Comparison of ENCODE assay signal across 16 cellular contexts in genomic region chr4:138092060-138092459, GRCh38.
A peak's percentile ranks its signal among the peaks of the same experiment; 100 is the strongest.
DNase-seq lines count a peak whose midpoint lies in the region; ATAC-seq and TF ChIP-seq lines count a peak whose summit lies in the region.
"Had no signal": no experiment of that assay in that cellular context is flagged by ENCODE, and none has a peak within 500 bp of the region (broad histone marks: within the 10 kb centered on the region; RNA-seq: fewer than 3 reads in every experiment).

No MANE protein-coding gene starts in this region.

- H3K4me3 Mint-ChIP-seq in endodermal cell (no peak overlapping the region), endothelial cell (ENCODE audit: unreplicated experiment) (no peak overlapping the region)
- no peak overlapping the region for H3K4me3 Mint-ChIP-seq in natural killer cell treated with Interleukin-12 subunit alpha and Interleukin-12 subunit beta and Interleukin-15 and Interleukin-18, amount 100 ng/mL, for 72 hours
- H3K4me3 Mint-ChIP-seq: T-helper 1 cell treated with Interleukin-12 subunit alpha and Interleukin-12 subunit beta and Interleukin-4 antibody, amounts not matched to agents 30 μg/mL and 1 μg/mL, for 36 hours had no signal

- no peak for TF ChIP-seq POLR2A in erythroblast (IDR thresholded peaks at IDR 0.05; ENCODE audit: low read length)

- H3K4me2 ChIP-seq in BLaER1 = 0 out of 2 replicates have a peak overlapping the region, but pooled peaks have one; percentile 19

- TF ChIP-seq CTCF in endodermal cell (conservative IDR thresholded peaks at IDR 0.05) = peak; percentile 33
- TF ChIP-seq CTCF in endothelial cell (IDR thresholded peaks at IDR 0.05; ENCODE audit: unreplicated experiment) = no peak

- no peaks in the 10 kb centered on the region for H4K20me1 ChIP-seq in BLaER1

- no peak overlapping the region for H3K9ac ChIP-seq in BLaER1
- H3K9ac ChIP-seq in endodermal cell (ENCODE audit: extremely low read depth, low read length, poor library complexity, severe bottlenecking) = no peak overlapping the region
- H3K9ac ChIP-seq: GM23248 had no signal

- H3K9me3 ChIP-seq in BLaER1 = peaks cover 23% of the 10 kb centered on the region
- H3K9me3 ChIP-seq in endodermal cell (ENCODE audit: control insufficient read depth, low read length) = no peaks in the 10 kb centered on the region
- H3K9me3 ChIP-seq: SJSA1 had no signal

- no peak overlapping the region for H3K4me3 ChIP-seq in BLaER1
- no peak overlapping the region for H3K4me3 ChIP-seq in endodermal cell (ENCODE audit: low read length)
- H3K4me3 ChIP-seq: GM23248, SJSA1 had no signal

- peaks cover 72% of the 10 kb centered on the region for H3K4me1 ChIP-seq in BLaER1
- peaks cover 3% of the 10 kb centered on the region for H3K4me1 ChIP-seq in endodermal cell (ENCODE audit: control insufficient read depth, insufficient read depth, low read length)

- H3K9me3 Mint-ChIP-seq in endodermal cell (peaks cover 3% of the 10 kb centered on the region), endothelial cell (ENCODE audit: unreplicated experiment) (no peaks in the 10 kb centered on the region)
- H3K9me3 Mint-ChIP-seq in natural killer cell treated with Interleukin-12 subunit alpha and Interleukin-12 subunit beta and Interleukin-15 and Interleukin-18, amount 100 ng/mL, for 72 hours = no peaks in the 10 kb centered on the region
- H3K9me3 Mint-ChIP-seq: T-helper 1 cell treated with Interleukin-12 subunit alpha and Interleukin-12 subunit beta and Interleukin-4 antibody, amounts not matched to agents 30 μg/mL and 1 μg/mL, for 36 hours had no signal

- H3K36me3 ChIP-seq in BLaER1 = peaks cover 41% of the 10 kb centered on the region
- no peaks in the 10 kb centered on the region for H3K36me3 ChIP-seq in endodermal cell (ENCODE audit: control insufficient read depth, insufficient read depth, low read length)
- H3K36me3 ChIP-seq: SJSA1 had no signal

- H3K27ac ChIP-seq in BLaER1 = no peak overlapping the region
- H3K27ac ChIP-seq in endodermal cell (ENCODE audit: low read depth, low read length) = no peak overlapping the region
- H3K27ac ChIP-seq: GM23248, HL-60, SJSA1 had no signal

- no peak for ATAC-seq in natural killer cell treated with Interleukin-12 subunit alpha and Interleukin-12 subunit beta and Interleukin-15 and Interleukin-18, amount 100 ng/mL, for 72 hours
- ATAC-seq: Panc1 had no signal

- H3K27me3 ChIP-seq in BLaER1 = no peaks in the 10 kb centered on the region
- H3K27me3 ChIP-seq in endodermal cell (ENCODE audit: control insufficient read depth, insufficient read depth, low read length, poor library complexity, severe bottlenecking) = no peaks in the 10 kb centered on the region
- H3K27me3 ChIP-seq: SJSA1 had no signal

- 95 to 100% methylated on average over 3 to 6 of the region's 6 CpGs for WGBS in endodermal cell (ENCODE audit: insufficient coverage in 1 of 2, insufficient read length in 1 of 2), 2 experiments

- H3K27me3 Mint-ChIP-seq in endodermal cell (ENCODE audit: insufficient read depth) (no peaks in the 10 kb centered on the region), endothelial cell (ENCODE audit: unreplicated experiment) (peaks cover 1% of the 10 kb centered on the region)
- no peaks in the 10 kb centered on the region for H3K27me3 Mint-ChIP-seq in natural killer cell treated with Interleukin-12 subunit alpha and Interleukin-12 subunit beta and Interleukin-15 and Interleukin-18, amount 100 ng/mL, for 72 hours

- H3K4me1 Mint-ChIP-seq in endodermal cell (peaks cover 8% of the 10 kb centered on the region), endothelial cell (ENCODE audit: unreplicated experiment) (peaks cover 10% of the 10 kb centered on the region)
- no peaks in the 10 kb centered on the region for H3K4me1 Mint-ChIP-seq in natural killer cell treated with Interleukin-12 subunit alpha and Interleukin-12 subunit beta and Interleukin-15 and Interleukin-18, amount 100 ng/mL, for 72 hours (ENCODE audit: low read depth in 2 of 2)

- peak; percentile 17 for DNase-seq in ELR (ENCODE audit: low read depth)
- peak; percentile 11 for DNase-seq in NCI-H69 (lab: John Stamatoyannopoulos, UW)
- DNase-seq in endodermal cell = no peak
- no peak for DNase-seq in natural killer cell treated with Interleukin-12 subunit alpha and Interleukin-12 subunit beta and Interleukin-15 and Interleukin-18, amount 100 ng/mL, for 72 hours (ENCODE audit: low spot score)
- no peak for DNase-seq in endothelial cell (ENCODE audit: low spot score)
- no peak for DNase-seq in erythroblast (lab: John Stamatoyannopoulos, UW)
- DNase-seq: DMS 273 treated with DMSO at 0.1 percent for 48 hours, GM23248, NCI-H1105 treated with DMSO at 0.1 percent for 48 hours, NCI-H226, NCI-H524 had no signal

- no peaks in the 10 kb centered on the region for H3K36me3 Mint-ChIP-seq in endodermal cell (ENCODE audit: low read depth)
- no peaks in the 10 kb centered on the region for H3K36me3 Mint-ChIP-seq in natural killer cell treated with Interleukin-12 subunit alpha and Interleukin-12 subunit beta and Interleukin-15 and Interleukin-18, amount 100 ng/mL, for 72 hours
- no peaks in the 10 kb centered on the region for H3K36me3 Mint-ChIP-seq in endothelial cell (ENCODE audit: low read depth, unreplicated experiment)

- H3K27ac Mint-ChIP-seq in endodermal cell (no peak overlapping the region), endothelial cell (ENCODE audit: unreplicated experiment) (no peak overlapping the region)
- H3K27ac Mint-ChIP-seq in natural killer cell treated with Interleukin-12 subunit alpha and Interleukin-12 subunit beta and Interleukin-15 and Interleukin-18, amount 100 ng/mL, for 72 hours = no peak overlapping the region
- H3K27ac Mint-ChIP-seq: T-helper 1 cell treated with Interleukin-12 subunit alpha and Interleukin-12 subunit beta and Interleukin-4 antibody, amounts not matched to agents 30 μg/mL and 1 μg/mL, for 36 hours had no signal

Comparison
In these comparisons a context has a peak if more than half of its experiments do, and no peak if none do; other contexts are left out.
1. DNase-seq: peak in ELR (single experiment) and NCI-H69 (single experiment); none in endodermal cell (single experiment), natural killer cell treated with Interleukin-12 subunit alpha and Interleukin-12 subunit beta and Interleukin-15 and Interleukin-18, amount 100 ng/mL, for 72 hours (single experiment), endothelial cell (single experiment) and erythroblast (0 of 2).